ENCODE assay signal across 1 cellular context in the genomic region with DNA sequence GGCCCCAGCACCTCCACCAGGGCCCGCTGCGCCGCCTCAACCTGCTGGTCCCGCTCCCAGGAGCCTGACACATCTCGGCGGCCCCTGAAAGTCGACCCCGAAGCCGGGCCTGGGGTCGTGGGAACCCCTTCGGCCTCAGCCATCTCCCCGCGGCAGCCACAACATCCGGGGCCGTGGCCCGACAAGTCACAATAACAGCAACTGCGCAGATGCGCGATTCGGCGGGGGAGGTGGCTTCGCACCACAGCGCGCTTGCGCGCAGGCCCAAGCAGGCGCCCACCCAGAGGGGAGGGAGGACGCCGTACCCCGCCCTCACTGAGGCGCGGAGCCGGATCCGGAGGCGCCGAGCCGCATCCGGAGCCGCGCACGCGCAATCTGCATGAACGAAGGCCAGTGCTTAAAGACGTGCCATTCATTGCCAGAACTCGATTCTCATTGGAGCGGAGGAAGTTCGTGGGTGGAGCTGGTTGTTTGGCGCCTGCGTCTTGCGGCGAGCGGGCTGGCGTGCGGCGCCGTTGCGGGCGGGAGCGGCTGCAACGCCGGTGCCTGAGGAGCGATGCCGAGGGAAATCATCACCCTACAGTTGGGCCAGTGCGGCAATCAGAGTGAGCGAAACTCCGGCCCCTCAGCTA.
A peak's percentile ranks its signal among the peaks of the same experiment; 100 is the strongest.
TF ChIP-seq lines count a peak whose summit lies in the region.

A gene with protein sequence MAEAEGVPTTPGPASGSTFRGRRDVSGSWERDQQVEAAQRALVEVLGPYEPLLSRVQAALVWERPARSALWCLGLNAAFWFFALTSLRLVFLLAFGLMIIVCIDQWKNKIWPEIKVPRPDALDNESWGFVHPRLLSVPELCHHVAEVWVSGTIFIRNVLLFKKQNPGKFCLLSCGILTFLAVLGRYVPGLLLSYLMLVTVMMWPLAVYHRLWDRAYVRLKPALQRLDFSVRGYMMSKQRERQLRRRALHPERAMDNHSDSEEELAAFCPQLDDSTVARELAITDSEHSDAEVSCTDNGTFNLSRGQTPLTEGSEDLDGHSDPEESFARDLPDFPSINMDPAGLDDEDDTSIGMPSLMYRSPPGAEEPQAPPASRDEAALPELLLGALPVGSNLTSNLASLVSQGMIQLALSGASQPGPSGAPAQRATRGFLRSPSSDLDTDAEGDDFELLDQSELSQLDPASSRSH (minus strand): TSS at position 193 of the 632 bp plus-strand sequence. CDS start 50 bp downstream, at position 143.
A gene (plus strand): TSS at position 502 of the 632 bp plus-strand sequence. CDS start 55 bp downstream, at position 557.

TF ChIP-seq in HepG2, 621 proteins besides CTCF, POLR2A, EP300 and RAD21 (continued from another document and continues in another):
- TF ChIP-seq, protein P1, sequence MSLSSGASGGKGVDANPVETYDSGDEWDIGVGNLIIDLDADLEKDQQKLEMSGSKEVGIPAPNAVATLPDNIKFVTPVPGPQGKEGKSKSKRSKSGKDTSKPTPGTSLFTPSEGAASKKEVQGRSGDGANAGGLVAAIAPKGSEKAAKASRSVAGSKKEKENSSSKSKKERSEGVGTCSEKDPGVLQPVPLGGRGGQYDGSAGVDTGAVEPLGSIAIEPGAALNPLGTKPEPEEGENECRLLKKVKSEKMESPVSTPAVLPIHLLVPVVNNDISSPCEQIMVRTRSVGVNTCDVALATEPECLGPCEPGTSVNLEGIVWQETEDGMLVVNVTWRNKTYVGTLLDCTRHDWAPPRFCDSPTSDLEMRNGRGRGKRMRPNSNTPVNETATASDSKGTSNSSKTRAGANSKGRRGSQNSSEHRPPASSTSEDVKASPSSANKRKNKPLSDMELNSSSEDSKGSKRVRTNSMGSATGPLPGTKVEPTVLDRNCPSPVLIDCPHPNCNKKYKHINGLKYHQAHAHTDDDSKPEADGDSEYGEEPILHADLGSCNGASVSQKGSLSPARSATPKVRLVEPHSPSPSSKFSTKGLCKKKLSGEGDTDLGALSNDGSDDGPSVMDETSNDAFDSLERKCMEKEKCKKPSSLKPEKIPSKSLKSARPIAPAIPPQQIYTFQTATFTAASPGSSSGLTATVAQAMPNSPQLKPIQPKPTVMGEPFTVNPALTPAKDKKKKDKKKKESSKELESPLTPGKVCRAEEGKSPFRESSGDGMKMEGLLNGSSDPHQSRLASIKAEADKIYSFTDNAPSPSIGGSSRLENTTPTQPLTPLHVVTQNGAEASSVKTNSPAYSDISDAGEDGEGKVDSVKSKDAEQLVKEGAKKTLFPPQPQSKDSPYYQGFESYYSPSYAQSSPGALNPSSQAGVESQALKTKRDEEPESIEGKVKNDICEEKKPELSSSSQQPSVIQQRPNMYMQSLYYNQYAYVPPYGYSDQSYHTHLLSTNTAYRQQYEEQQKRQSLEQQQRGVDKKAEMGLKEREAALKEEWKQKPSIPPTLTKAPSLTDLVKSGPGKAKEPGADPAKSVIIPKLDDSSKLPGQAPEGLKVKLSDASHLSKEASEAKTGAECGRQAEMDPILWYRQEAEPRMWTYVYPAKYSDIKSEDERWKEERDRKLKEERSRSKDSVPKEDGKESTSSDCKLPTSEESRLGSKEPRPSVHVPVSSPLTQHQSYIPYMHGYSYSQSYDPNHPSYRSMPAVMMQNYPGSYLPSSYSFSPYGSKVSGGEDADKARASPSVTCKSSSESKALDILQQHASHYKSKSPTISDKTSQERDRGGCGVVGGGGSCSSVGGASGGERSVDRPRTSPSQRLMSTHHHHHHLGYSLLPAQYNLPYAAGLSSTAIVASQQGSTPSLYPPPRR (CRISPR knock-in tag; IDR thresholded peaks at IDR 0.05; ENCODE audit: borderline replicate concordance), result no peak; the same call in 1 of the 2 replicates
- TF ChIP-seq TBP (CRISPR knock-in tag; IDR thresholded peaks at IDR 0.05), result no peak
- TF ChIP-seq SAFB2 (CRISPR knock-in tag; IDR thresholded peaks at IDR 0.05; ENCODE audit: borderline replicate concordance, low read depth), result peak; percentile 13; the same call in 1 of the 2 replicates
- TF ChIP-seq, protein P2, sequence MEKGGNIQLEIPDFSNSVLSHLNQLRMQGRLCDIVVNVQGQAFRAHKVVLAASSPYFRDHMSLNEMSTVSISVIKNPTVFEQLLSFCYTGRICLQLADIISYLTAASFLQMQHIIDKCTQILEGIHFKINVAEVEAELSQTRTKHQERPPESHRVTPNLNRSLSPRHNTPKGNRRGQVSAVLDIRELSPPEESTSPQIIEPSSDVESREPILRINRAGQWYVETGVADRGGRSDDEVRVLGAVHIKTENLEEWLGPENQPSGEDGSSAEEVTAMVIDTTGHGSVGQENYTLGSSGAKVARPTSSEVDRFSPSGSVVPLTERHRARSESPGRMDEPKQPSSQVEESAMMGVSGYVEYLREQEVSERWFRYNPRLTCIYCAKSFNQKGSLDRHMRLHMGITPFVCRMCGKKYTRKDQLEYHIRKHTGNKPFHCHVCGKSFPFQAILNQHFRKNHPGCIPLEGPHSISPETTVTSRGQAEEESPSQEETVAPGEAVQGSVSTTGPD (CRISPR knock-in tag; IDR thresholded peaks at IDR 0.05), result no peak
- TF ChIP-seq ETV5 (CRISPR knock-in tag; IDR thresholded peaks at IDR 0.05; ENCODE audit: borderline replicate concordance), result peak; percentile 84
- TF ChIP-seq GTF3A (CRISPR knock-in tag; conservative IDR thresholded peaks at IDR 0.05), result 0 out of 2 replicates have a peak, but pooled peaks have one; percentile 18
- TF ChIP-seq MXD4 (CRISPR knock-in tag; IDR thresholded peaks at IDR 0.05), result no peak; the same call in none of the 2 replicates
- TF ChIP-seq IKZF1 (IDR thresholded peaks at IDR 0.05), result no peak
- peak; percentile 47; the same call in 1 of the 2 replicates for TF ChIP-seq JUND (CRISPR knock-in tag; IDR thresholded peaks at IDR 0.05)
- peak; percentile 49; the same call in 1 of the 2 replicates for TF ChIP-seq BHLHE40 (IDR thresholded peaks at IDR 0.05; ENCODE audit: low read length)
- TF ChIP-seq RNF2 (conservative IDR thresholded peaks at IDR 0.05; ENCODE audit: low read depth), result 0 out of 2 replicates have a peak, but pooled peaks have one; percentile 12
- TF ChIP-seq NPAS2 (CRISPR knock-in tag; IDR thresholded peaks at IDR 0.05; ENCODE audit: borderline replicate concordance), result no peak
- TF ChIP-seq, protein P3, sequence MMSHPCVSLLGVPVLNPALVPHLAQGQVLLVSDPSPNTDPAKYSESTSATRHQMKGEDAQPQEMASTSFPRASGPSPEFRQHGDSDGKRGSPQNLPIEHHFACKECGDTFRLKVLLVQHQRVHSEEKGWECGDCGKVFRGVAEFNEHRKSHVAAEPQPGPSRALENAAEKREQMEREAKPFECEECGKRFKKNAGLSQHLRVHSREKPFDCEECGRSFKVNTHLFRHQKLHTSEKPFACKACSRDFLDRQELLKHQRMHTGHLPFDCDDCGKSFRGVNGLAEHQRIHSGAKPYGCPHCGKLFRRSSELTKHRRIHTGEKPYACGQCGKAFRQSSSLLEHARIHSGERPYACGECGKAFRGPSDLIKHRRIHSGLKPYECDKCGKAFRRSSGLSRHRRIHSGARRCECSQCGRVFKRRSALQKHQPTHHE (CRISPR knock-in tag; IDR thresholded peaks at IDR 0.05; ENCODE audit: borderline replicate concordance), result no peak; the same call in none of the 2 replicates
- TF ChIP-seq RFXAP (CRISPR knock-in tag; IDR thresholded peaks at IDR 0.05; ENCODE audit: borderline replicate concordance), result peak; percentile 85
- no peak; the same call in 1 of the 2 replicates for TF ChIP-seq ZNF670 (CRISPR knock-in tag; IDR thresholded peaks at IDR 0.05; ENCODE audit: borderline replicate concordance)
- TF ChIP-seq RFX5 (IDR thresholded peaks at IDR 0.05; ENCODE audit: low read depth, low read length), result no peak
- TF ChIP-seq ZNF253 (CRISPR knock-in tag; IDR thresholded peaks at IDR 0.05; ENCODE audit: borderline replicate concordance), result no peak
- TF ChIP-seq NRL (CRISPR knock-in tag; IDR thresholded peaks at IDR 0.05; ENCODE audit: borderline replicate concordance), result peak; percentile 86
- no peak for TF ChIP-seq ZNF577 (CRISPR knock-in tag; IDR thresholded peaks at IDR 0.05; ENCODE audit: borderline replicate concordance, low read depth)
- no peak for TF ChIP-seq CHD4 (IDR thresholded peaks at IDR 0.05; ENCODE audit: borderline replicate concordance, low read length)
- TF ChIP-seq, protein P4, sequence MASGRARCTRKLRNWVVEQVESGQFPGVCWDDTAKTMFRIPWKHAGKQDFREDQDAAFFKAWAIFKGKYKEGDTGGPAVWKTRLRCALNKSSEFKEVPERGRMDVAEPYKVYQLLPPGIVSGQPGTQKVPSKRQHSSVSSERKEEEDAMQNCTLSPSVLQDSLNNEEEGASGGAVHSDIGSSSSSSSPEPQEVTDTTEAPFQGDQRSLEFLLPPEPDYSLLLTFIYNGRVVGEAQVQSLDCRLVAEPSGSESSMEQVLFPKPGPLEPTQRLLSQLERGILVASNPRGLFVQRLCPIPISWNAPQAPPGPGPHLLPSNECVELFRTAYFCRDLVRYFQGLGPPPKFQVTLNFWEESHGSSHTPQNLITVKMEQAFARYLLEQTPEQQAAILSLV (CRISPR knock-in tag; IDR thresholded peaks at IDR 0.05; ENCODE audit: borderline replicate concordance), result peak; percentile 62; the same call in 1 of the 2 replicates
- TF ChIP-seq REXO4 (CRISPR knock-in tag; IDR thresholded peaks at IDR 0.05; ENCODE audit: borderline replicate concordance), result no peak
- peak; percentile 78 for TF ChIP-seq ZNF232 (CRISPR knock-in tag; IDR thresholded peaks at IDR 0.05; ENCODE audit: borderline replicate concordance)
- no peak for TF ChIP-seq RFXANK (CRISPR knock-in tag; IDR thresholded peaks at IDR 0.05)
- no peak for TF ChIP-seq JUN (CRISPR knock-in tag; IDR thresholded peaks at IDR 0.05)
- TF ChIP-seq, protein P5, sequence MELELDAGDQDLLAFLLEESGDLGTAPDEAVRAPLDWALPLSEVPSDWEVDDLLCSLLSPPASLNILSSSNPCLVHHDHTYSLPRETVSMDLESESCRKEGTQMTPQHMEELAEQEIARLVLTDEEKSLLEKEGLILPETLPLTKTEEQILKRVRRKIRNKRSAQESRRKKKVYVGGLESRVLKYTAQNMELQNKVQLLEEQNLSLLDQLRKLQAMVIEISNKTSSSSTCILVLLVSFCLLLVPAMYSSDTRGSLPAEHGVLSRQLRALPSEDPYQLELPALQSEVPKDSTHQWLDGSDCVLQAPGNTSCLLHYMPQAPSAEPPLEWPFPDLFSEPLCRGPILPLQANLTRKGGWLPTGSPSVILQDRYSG (CRISPR knock-in tag; IDR thresholded peaks at IDR 0.05), result peak; percentile 84; the same call in 1 of the 2 replicates
- TF ChIP-seq CBX2 (IDR thresholded peaks at IDR 0.05; ENCODE audit: low read depth, low read length), result no peak
- no peak for TF ChIP-seq CBX2 (CRISPR knock-in tag; IDR thresholded peaks at IDR 0.05; ENCODE audit: low read depth)
- peak; percentile 77 for TF ChIP-seq XRCC5 (optimal IDR thresholded peaks at IDR 0.05; ENCODE audit: low read length)
- TF ChIP-seq JDP2 (CRISPR knock-in tag; IDR thresholded peaks at IDR 0.05; ENCODE audit: borderline replicate concordance), result no peak
- TF ChIP-seq, protein P6, sequence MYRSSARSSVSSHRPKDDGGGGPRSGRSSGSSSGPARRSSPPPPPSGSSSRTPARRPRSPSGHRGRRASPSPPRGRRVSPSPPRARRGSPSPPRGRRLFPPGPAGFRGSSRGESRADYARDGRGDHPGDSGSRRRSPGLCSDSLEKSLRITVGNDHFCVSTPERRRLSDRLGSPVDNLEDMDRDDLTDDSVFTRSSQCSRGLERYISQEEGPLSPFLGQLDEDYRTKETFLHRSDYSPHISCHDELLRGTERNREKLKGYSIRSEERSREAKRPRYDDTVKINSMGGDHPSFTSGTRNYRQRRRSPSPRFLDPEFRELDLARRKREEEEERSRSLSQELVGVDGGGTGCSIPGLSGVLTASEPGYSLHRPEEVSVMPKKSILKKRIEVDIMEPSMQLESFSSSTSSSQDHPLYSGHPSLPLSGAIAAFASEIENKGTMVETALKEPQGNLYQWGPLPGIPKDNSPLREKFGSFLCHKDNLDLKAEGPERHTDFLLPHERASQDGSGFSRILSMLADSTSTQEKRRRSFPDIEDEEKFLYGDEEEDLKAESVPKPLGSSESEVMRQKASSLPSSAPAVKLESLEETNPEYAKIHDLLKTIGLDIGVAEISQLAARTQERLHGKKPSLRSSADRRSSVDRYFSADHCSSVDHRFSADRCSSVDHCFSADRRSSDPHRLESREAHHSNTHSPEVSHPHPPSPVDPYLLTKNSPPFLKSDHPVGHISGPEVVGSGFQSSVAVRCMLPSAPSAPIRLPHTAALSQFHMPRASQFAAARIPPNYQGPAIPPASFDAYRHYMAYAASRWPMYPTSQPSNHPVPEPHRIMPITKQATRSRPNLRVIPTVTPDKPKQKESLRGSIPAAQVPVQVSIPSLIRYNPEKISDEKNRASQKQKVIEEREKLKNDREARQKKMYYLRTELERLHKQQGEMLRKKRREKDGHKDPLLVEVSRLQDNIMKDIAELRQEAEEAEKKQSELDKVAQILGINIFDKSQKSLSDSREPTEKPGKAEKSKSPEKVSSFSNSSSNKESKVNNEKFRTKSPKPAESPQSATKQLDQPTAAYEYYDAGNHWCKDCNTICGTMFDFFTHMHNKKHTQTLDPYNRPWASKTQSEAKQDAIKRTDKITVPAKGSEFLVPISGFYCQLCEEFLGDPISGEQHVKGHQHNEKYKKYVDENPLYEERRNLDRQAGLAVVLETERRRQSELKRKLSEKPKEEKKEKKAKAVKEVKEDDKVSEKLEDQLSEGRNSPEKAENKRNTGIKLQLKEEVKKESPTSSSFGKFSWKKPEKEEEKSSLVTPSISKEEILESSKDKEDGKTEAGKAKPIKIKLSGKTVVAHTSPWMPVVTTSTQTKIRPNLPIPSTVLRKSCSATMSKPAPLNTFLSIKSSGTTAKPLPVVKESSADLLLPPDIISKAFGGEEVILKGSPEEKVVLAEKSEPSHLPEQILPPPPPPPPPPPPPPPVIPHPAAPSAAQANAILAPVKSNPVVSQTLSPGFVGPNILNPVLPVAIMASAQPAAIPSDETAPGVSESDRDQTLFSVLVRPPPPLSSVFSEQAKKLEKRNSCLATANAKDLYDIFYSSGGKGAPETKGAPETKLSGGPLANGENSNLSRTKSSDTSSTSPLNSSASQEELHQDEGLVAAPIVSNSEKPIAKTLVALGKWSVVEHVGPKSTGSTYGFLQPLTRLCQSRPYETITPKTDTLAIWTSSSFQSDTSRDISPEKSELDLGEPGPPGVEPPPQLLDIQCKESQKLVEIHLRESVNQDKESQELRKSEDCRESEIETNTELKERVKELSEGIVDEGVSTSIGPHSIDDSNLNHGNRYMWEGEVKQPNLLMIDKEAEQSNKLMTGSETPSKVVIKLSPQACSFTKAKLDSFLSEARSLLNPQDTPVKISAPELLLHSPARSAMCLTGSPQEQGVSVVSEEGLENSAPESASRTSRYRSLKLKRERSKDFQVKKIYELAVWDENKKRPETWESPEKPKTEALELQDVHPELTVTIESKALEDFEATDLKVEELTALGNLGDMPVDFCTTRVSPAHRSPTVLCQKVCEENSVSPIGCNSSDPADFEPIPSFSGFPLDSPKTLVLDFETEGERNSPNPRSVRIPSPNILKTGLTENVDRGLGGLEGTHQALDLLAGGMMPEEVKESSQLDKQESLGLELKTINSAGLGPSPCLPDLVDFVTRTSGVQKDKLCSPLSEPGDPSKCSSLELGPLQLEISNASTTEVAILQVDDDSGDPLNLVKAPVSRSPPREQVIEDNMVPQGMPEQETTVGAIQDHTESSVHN (CRISPR knock-in tag; IDR thresholded peaks at IDR 0.05), result no peak
